ENCODE assay signal across 8 cellular contexts in the genomic region with DNA sequence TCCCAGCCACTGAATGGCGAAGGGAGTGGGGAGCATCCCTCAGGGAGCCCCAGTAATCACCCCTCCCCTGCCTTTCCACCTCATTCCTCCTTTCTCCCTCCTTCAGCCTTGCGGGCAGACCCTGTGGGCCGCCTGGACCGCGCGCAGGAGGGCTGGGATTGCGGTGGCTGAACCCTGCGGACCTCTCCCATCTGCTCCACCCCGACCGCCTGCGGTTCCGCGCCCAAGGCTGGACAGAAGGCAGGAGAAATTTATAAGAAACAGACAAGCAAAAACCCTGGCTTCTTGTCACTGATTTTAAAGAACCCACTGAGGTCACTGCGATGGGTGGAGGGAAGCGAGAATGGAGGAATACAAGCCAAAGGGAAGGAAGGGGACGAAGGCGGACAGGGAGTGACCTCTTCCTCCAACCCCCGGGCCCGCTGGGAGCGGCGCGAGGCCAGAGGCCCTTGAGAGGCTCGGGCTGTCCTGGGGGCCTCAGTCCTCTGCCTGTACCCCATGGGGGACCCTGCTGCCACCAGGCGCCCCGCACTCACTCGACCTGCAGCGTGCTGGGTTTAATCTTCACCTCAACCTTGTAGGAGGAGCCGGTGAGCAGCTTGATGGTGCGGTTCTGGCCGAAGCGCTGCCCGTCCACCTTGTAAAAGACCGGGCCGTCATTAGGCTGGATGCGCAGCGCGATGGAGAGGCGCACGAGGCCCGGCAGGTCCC. TPM values are rescaled to one million over a fixed set of nuclear protein-coding genes. Genes with fewer than 3 reads are reported as not detected.
A peak's percentile ranks its signal among the peaks of the same experiment; 100 is the strongest.
DNase-seq lines count a peak whose midpoint lies in the region; ATAC-seq and TF ChIP-seq lines count a peak whose summit lies in the region.

No MANE protein-coding gene starts in this region.

- H3K4me1 ChIP-seq in adipocyte (ENCODE audit: control insufficient read depth, insufficient read depth, low read length) (peaks cover 13% of the 10 kb centered on the region), right atrium auricular region (peaks cover 0 to 18% of the 10 kb centered on the region in 2 donors)

- H3K27me3 ChIP-seq in adipocyte (replicated peaks; ENCODE audit: control insufficient read depth, insufficient read depth, low read length) (no peaks in the 10 kb centered on the region), right atrium auricular region (no peaks in the 10 kb centered on the region)

- H3K4me3 ChIP-seq in adipocyte (ENCODE audit: low read length) (peak overlapping the region; percentile 93), right atrium auricular region (peak overlapping the region; percentile 62 to 78)

- peaks cover 7% of the 10 kb centered on the region for H3K36me3 ChIP-seq in adipocyte (ENCODE audit: control insufficient read depth, insufficient read depth, low read length, severe bottlenecking)
- H3K36me3 ChIP-seq in right atrium auricular region: peaks cover 16% of the 10 kb centered on the region

- DNase-seq in DMS53 (lab: John Stamatoyannopoulos, UW) (peak; percentile 68), DMS53 treated with DMSO at 0.1 percent for 48 hours (lab: John Stamatoyannopoulos, UW; ENCODE audit: unreplicated experiment) (no peak), adipocyte (ENCODE audit: low read depth) (peak; percentile 52), right atrium auricular region (ENCODE audit: low spot score) (no peak), putamen (ENCODE audit: low spot score) (peak; percentile 26), NCI-H2107 (lab: John Stamatoyannopoulos, UW) (no peak)

- H3K9me3 ChIP-seq in adipocyte (ENCODE audit: control insufficient read depth, low read length) (no peaks in the 10 kb centered on the region), right atrium auricular region (peaks cover 0 to 6% of the 10 kb centered on the region in 2 donors)

- H3K9ac ChIP-seq in adipocyte (ENCODE audit: low read length): peak overlapping the region; percentile 91

- no peak for TF ChIP-seq CTCF in right atrium auricular region (IDR thresholded peaks at IDR 0.05)

- no peak for ATAC-seq in GM18870 (IDR thresholded peaks at IDR 0.05; ENCODE audit: unreplicated experiment)
- ATAC-seq in GM21619 (IDR thresholded peaks at IDR 0.05; ENCODE audit: unreplicated experiment): no peak

- peak overlapping the region; percentile 89 to 91 for H3K27ac ChIP-seq in right atrium auricular region

RNA-seq across cellular contexts. Expression of a gene that starts 0.9 kb away (rescaled TPM):
- 10 to 100 TPM in 1 of 2 donors, 1 to 10 TPM in 1; 9.9 to 24.9 TPM for total RNA-seq in right atrium auricular region

RNA-seq across cellular contexts. Expression of a gene that starts 46.2 kb away (rescaled TPM):
- 1 to 10 TPM; 3.1 to 4.4 TPM for total RNA-seq in right atrium auricular region

Comparison
In these comparisons a context has a peak if more than half of its experiments do, and no peak if none do; other contexts are left out.
1. DNase-seq: peak in DMS53 (single experiment), adipocyte (single experiment) and putamen (single experiment); none in DMS53 treated with DMSO at 0.1 percent for 48 hours (single experiment), right atrium auricular region (single experiment) and NCI-H2107 (single experiment).